8 cellular contexts compared by ENCODE assay signal in the genomic region with DNA sequence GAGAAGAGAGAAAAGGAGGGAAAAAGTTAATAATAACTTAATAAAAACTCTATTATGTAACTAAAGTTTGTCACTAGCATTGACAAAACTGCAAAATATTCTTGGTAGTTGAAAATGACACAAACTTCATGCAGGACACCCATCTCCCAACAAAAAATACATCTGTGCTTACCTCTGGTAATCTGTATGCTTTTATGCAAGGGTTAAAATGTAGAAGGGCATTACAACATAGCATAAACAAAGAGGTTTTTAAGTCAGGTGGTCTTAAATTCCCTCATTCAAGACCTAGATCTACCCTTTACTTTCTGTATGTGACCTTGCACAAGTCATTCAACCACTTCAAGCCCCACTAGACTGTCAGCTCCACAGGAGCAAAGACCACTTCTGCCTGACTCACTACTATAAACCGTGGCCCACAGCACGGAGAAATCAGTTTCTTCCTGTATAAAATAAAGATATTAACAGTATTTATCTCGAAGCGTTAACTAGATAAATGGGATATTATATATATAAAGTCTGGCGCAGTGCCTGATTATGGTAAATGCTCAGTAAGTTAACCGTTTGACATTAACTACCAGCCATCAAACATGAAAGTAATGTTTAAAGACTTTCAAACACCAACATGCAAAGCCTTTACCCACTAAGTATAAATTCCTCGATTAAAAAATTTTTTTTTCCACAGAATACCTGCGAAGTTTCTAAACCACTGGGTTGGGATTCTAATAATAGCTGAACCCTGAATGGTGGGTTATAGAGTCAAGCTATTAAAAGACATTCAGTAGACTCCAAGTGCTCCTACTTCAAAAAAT. TPM values are rescaled to one million over a fixed set of nuclear protein-coding genes. Genes with fewer than 3 reads are reported as not detected.
DNase-seq lines count a peak whose midpoint lies in the region; ATAC-seq and TF ChIP-seq lines count a peak whose summit lies in the region.

No MANE protein-coding gene starts in this region.

- H3K27ac ChIP-seq in 22Rv1 (peak overlapping the region; percentile 97; the same call in 1 of the 2 replicates), HCT116 (ENCODE audit: low read depth, low read length) (no peak overlapping the region), subcutaneous abdominal adipose tissue (ENCODE audit: low read depth, low read length) (peak overlapping the region; percentile 82)

- no peaks in the 10 kb centered on the region for H3K9me2 ChIP-seq in HCT116 (ENCODE audit: insufficient read depth)

- H3K27me3 ChIP-seq in HCT116 (ENCODE audit: insufficient read depth, low read length) (no peaks in the 10 kb centered on the region), subcutaneous abdominal adipose tissue (ENCODE audit: control insufficient read depth in 5 of 5, insufficient read depth in 4 of 5, low read length in 5 of 5) (no peaks in the 10 kb centered on the region)

- RAD21 ChIA-PET in HCT116 (lab: Charles Lee; ENCODE audit: low non-redundant PET in 1 of 2, low total read pairs in 2 of 2, uncharacterized antibody in 2 of 2, unreplicated experiment in 2 of 2), result no interaction called here

- no peaks in the 10 kb centered on the region for H3K36me3 ChIP-seq in HCT116 (ENCODE audit: control insufficient read depth in 1 of 2, insufficient read depth in 2 of 2, low read length in 2 of 2)
- no peaks in the 10 kb centered on the region for H3K36me3 ChIP-seq in subcutaneous abdominal adipose tissue (ENCODE audit: control insufficient read depth in 5 of 5, insufficient read depth in 5 of 5, low read length in 5 of 5)

- 0 out of 2 replicates have a peak, but pooled peaks cover 3% of the 10 kb centered on the region for H3K79me2 ChIP-seq in HCT116 (ENCODE audit: insufficient read depth, low read length)

- BruUV-seq in HCT116 (replicated peaks; lab: Mats Ljungman, UMichigan), result TSS peak; percentile 42

- CTCF ChIA-PET in HCT116 (lab: Charles Lee), result no interaction called here

- ATAC-seq in HCT116, result no peak
- ATAC-seq in GM21529 (IDR thresholded peaks at IDR 0.05; ENCODE audit: unreplicated experiment), result no peak

- POLR2A ChIA-PET in HCT116 (lab: Charles Lee), result no interaction called here

- H3K9ac ChIP-seq in HCT116 (ENCODE audit: low read length), result peak overlapping the region; percentile 82
- peak overlapping the region in 4 of 5 donors; percentile 55 to 74 (median 67) for H3K9ac ChIP-seq in subcutaneous abdominal adipose tissue (ENCODE audit: low read length in 5 of 5)

- H3K4me2 ChIP-seq in HCT116 (ENCODE audit: low read length), result peak overlapping the region; percentile 80

- TF ChIP-seq RAD21 in HCT116 (IDR thresholded peaks at IDR 0.05; ENCODE audit: low read depth), result no peak

- TF ChIP-seq CTCF in 22Rv1 (IDR thresholded peaks at IDR 0.05) (no peak), HCT116 (IDR thresholded peaks at IDR 0.05 in 2 of 3, conservative IDR thresholded peaks at IDR 0.05 in 1 of 3; ENCODE audit: borderline replicate concordance in 1 of 3, insufficient read depth in 1 of 3, low read depth in 2 of 3, low read length in 2 of 3) (no peak)

- H3K9me3 ChIP-seq in HCT116 (ENCODE audit: control insufficient read depth in 1 of 2, insufficient read depth in 1 of 2, low read depth in 1 of 2, low read length in 2 of 2) (peaks cover 0 to 5% of the 10 kb centered on the region in 2 experiments; a peak in 2 of 4 replicates), subcutaneous abdominal adipose tissue (ENCODE audit: control insufficient read depth in 5 of 5, low read length in 5 of 5) (peaks cover 0 to 17% (median 13%) of the 10 kb centered on the region in 5 donors)

- peak overlapping the region; percentile 52 for H3K27ac Mint-ChIP-seq in activated naive CD8-positive, alpha-beta T cell
- peak overlapping the region; percentile 78 to 95 (median 86) for H3K27ac Mint-ChIP-seq in immature natural killer cell

- no peaks in the 10 kb centered on the region for H4K20me1 ChIP-seq in HCT116 (ENCODE audit: insufficient read depth)

- TF ChIP-seq POLR2A in HCT116 (IDR thresholded peaks at IDR 0.05; ENCODE audit: borderline replicate concordance, extremely low read depth, insufficient read depth, insufficient read length), result no peak

- intact Hi-C loops in HCT116 (cut with micrococcal nuclease), result no loop called here

- no peaks in the 10 kb centered on the region for H3K27me3 Mint-ChIP-seq in activated naive CD8-positive, alpha-beta T cell
- H3K27me3 Mint-ChIP-seq in immature natural killer cell (ENCODE audit: low read depth in 3 of 3), result peaks cover 9 to 20% (median 9%) of the 10 kb centered on the region in 3 donors

- H3K4me3 ChIP-seq in HCT116 (replicated peaks in 1 of 2; ENCODE audit: low read depth in 1 of 2, low read length in 2 of 2), result peak overlapping the region; percentile 72 to 74
- peak overlapping the region; percentile 57 to 89 (median 82) for H3K4me3 ChIP-seq in subcutaneous abdominal adipose tissue (ENCODE audit: low read depth in 1 of 5, low read length in 5 of 5)

- H3K4me1 ChIP-seq in HCT116 (ENCODE audit: control insufficient read depth in 1 of 2, insufficient read depth in 2 of 2, low read length in 2 of 2) (peaks cover 7 to 19% of the 10 kb centered on the region in 2 experiments), subcutaneous abdominal adipose tissue (ENCODE audit: control insufficient read depth in 5 of 5, insufficient read depth in 5 of 5, low read length in 5 of 5) (peaks cover 0 to 25% (median 22%) of the 10 kb centered on the region in 5 donors)

- DNase-seq in HCT116 (ENCODE audit: low read depth, low spot score) (no peak), immature natural killer cell (peak in 1 of 3 donors; percentile 14), NCI-H2081 (lab: John Stamatoyannopoulos, UW) (no peak), NCI-H2196 treated with DMSO at 0.1 percent for 48 hours (lab: John Stamatoyannopoulos, UW; ENCODE audit: unreplicated experiment) (no peak)

- H2AFZ ChIP-seq in HCT116 (ENCODE audit: low read depth, low read length, poor library complexity, severe bottlenecking), result peak overlapping the region; percentile 63

- peaks cover 13% of the 10 kb centered on the region for H3K36me3 Mint-ChIP-seq in activated naive CD8-positive, alpha-beta T cell
- H3K36me3 Mint-ChIP-seq in immature natural killer cell, result peaks cover 6 to 24% (median 10%) of the 10 kb centered on the region in 3 donors

- H3K4me1 Mint-ChIP-seq in activated naive CD8-positive, alpha-beta T cell (ENCODE audit: low read depth), result peaks cover 40% of the 10 kb centered on the region
- H3K4me1 Mint-ChIP-seq in immature natural killer cell, result peaks cover 35 to 59% of the 10 kb centered on the region in 2 donors

- peaks cover 13% of the 10 kb centered on the region for H3K9me3 Mint-ChIP-seq in activated naive CD8-positive, alpha-beta T cell (ENCODE audit: low read depth)
- H3K9me3 Mint-ChIP-seq in immature natural killer cell, result peaks cover 10 to 23% (median 17%) of the 10 kb centered on the region in 6 donors

- peak overlapping the region; percentile 90 for H3K4me3 Mint-ChIP-seq in activated naive CD8-positive, alpha-beta T cell
- H3K4me3 Mint-ChIP-seq in immature natural killer cell, result peak overlapping the region; percentile 84 to 92 (median 86)

TF ChIP-seq in HCT116, 20 proteins besides CTCF, POLR2A, EP300 and RAD21:
- TF ChIP-seq ZFX (IDR thresholded peaks at IDR 0.05), result no peak
- TF ChIP-seq CBX3 (IDR thresholded peaks at IDR 0.05; ENCODE audit: low read depth), result no peak
- TF ChIP-seq EZH2 (IDR thresholded peaks at IDR 0.05), result no peak
- TF ChIP-seq EZH2phosphoT487 (IDR thresholded peaks at IDR 0.05; ENCODE audit: borderline replicate concordance), result no peak
- TF ChIP-seq ELF1 (IDR thresholded peaks at IDR 0.05; ENCODE audit: borderline replicate concordance, low read depth), result no peak
- no peak for TF ChIP-seq POLR2AphosphoS5 (IDR thresholded peaks at IDR 0.05; ENCODE audit: low read depth, low read length)
- no peak for TF ChIP-seq SP1 (IDR thresholded peaks at IDR 0.05; ENCODE audit: low read depth)
- TF ChIP-seq JUND (IDR thresholded peaks at IDR 0.05), result no peak
- TF ChIP-seq SIN3A (IDR thresholded peaks at IDR 0.05; ENCODE audit: low read depth), result no peak
- TF ChIP-seq SRF (IDR thresholded peaks at IDR 0.05; ENCODE audit: low read depth), result no peak
- TF ChIP-seq, protein P1, sequence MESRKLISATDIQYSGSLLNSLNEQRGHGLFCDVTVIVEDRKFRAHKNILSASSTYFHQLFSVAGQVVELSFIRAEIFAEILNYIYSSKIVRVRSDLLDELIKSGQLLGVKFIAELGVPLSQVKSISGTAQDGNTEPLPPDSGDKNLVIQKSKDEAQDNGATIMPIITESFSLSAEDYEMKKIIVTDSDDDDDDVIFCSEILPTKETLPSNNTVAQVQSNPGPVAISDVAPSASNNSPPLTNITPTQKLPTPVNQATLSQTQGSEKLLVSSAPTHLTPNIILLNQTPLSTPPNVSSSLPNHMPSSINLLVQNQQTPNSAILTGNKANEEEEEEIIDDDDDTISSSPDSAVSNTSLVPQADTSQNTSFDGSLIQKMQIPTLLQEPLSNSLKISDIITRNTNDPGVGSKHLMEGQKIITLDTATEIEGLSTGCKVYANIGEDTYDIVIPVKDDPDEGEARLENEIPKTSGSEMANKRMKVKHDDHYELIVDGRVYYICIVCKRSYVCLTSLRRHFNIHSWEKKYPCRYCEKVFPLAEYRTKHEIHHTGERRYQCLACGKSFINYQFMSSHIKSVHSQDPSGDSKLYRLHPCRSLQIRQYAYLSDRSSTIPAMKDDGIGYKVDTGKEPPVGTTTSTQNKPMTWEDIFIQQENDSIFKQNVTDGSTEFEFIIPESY (IDR thresholded peaks at IDR 0.05; ENCODE audit: extremely low read depth, insufficient replicate concordance, low read length), result no peak
- TF ChIP-seq, protein P2, sequence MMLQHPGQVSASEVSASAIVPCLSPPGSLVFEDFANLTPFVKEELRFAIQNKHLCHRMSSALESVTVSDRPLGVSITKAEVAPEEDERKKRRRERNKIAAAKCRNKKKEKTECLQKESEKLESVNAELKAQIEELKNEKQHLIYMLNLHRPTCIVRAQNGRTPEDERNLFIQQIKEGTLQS (IDR thresholded peaks at IDR 0.05), result no peak
TF ChIP-seq in HCT116: peak in this region for 0.

RNA-seq across cellular contexts. Expression of a gene that starts 2.0 kb away (rescaled TPM):
- 9.4 TPM for total RNA-seq in HCT116 (2021; ENCODE audit: unreplicated experiment)
- 6.3 and 7.0 TPM in 2 replicates for polyA plus RNA-seq in HCT116 (2012)
- 1 to 10 TPM; 2.8 to 8.5 (median 5.6) TPM for polyA plus RNA-seq in immature natural killer cell
